1 cellular context compared by ENCODE assay signal in the genomic region with DNA sequence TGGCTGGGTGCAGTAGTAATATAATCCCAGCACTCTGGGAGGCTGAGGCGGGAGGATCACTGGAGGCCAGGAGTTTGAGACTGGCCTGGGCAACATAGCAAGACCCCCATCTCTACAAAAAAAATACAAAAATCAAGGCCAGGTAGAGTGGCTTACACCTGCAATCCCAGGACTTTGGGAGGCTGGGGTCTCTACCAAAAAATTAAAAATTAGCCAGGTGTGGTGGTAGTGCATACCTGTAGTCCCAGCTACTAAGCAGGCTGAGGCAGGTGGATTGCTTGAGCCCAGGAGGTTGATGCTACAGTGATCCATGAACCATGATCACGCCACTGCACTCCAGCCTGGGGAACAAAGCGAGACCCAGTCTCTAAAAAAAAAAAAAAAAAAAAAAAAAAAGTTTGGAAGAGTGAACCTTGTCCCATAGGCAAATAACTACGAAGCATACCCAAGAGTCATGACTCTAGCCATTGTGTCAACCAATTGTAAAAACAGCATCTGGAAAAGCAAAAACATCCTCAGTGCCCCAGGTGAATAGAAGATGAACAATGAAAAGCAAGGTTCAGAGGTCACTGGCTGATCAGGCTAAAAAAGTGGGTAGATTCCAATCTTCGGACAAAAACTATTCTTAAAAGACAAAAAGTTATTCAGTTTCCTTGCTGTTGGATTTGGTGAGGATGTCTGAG.
A peak's percentile ranks its signal among the peaks of the same experiment; 100 is the strongest.
TF ChIP-seq lines count a peak whose summit lies in the region.

No MANE protein-coding gene starts in this region.

TF ChIP-seq in HepG2, 621 proteins besides CTCF, POLR2A, EP300 and RAD21 (continued from another document and continues in another):
- TF ChIP-seq, protein P1, sequence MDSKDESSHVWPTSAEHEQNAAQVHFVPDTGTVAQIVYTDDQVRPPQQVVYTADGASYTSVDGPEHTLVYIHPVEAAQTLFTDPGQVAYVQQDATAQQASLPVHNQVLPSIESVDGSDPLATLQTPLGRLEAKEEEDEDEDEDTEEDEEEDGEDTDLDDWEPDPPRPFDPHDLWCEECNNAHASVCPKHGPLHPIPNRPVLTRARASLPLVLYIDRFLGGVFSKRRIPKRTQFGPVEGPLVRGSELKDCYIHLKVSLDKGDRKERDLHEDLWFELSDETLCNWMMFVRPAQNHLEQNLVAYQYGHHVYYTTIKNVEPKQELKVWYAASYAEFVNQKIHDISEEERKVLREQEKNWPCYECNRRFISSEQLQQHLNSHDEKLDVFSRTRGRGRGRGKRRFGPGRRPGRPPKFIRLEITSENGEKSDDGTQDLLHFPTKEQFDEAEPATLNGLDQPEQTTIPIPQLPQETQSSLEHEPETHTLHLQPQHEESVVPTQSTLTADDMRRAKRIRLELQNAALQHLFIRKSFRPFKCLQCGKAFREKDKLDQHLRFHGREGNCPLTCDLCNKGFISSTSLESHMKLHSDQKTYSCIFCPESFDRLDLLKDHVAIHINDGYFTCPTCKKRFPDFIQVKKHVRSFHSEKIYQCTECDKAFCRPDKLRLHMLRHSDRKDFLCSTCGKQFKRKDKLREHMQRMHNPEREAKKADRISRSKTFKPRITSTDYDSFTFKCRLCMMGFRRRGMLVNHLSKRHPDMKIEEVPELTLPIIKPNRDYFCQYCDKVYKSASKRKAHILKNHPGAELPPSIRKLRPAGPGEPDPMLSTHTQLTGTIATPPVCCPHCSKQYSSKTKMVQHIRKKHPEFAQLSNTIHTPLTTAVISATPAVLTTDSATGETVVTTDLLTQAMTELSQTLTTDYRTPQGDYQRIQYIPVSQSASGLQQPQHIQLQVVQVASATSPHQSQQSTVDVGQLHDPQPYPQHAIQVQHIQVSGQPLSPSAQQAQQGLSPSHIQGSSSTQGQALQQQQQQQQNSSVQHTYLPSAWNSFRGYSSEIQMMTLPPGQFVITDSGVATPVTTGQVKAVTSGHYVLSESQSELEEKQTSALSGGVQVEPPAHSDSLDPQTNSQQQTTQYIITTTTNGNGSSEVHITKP (CRISPR knock-in tag; IDR thresholded peaks at IDR 0.05; ENCODE audit: low read depth): peak; percentile 44; the same call in 1 of the 2 replicates
- no peak for TF ChIP-seq ZFP36L1 (CRISPR knock-in tag; IDR thresholded peaks at IDR 0.05)
- TF ChIP-seq DNMT1 (CRISPR knock-in tag; IDR thresholded peaks at IDR 0.05): no peak
- TF ChIP-seq, protein P2, sequence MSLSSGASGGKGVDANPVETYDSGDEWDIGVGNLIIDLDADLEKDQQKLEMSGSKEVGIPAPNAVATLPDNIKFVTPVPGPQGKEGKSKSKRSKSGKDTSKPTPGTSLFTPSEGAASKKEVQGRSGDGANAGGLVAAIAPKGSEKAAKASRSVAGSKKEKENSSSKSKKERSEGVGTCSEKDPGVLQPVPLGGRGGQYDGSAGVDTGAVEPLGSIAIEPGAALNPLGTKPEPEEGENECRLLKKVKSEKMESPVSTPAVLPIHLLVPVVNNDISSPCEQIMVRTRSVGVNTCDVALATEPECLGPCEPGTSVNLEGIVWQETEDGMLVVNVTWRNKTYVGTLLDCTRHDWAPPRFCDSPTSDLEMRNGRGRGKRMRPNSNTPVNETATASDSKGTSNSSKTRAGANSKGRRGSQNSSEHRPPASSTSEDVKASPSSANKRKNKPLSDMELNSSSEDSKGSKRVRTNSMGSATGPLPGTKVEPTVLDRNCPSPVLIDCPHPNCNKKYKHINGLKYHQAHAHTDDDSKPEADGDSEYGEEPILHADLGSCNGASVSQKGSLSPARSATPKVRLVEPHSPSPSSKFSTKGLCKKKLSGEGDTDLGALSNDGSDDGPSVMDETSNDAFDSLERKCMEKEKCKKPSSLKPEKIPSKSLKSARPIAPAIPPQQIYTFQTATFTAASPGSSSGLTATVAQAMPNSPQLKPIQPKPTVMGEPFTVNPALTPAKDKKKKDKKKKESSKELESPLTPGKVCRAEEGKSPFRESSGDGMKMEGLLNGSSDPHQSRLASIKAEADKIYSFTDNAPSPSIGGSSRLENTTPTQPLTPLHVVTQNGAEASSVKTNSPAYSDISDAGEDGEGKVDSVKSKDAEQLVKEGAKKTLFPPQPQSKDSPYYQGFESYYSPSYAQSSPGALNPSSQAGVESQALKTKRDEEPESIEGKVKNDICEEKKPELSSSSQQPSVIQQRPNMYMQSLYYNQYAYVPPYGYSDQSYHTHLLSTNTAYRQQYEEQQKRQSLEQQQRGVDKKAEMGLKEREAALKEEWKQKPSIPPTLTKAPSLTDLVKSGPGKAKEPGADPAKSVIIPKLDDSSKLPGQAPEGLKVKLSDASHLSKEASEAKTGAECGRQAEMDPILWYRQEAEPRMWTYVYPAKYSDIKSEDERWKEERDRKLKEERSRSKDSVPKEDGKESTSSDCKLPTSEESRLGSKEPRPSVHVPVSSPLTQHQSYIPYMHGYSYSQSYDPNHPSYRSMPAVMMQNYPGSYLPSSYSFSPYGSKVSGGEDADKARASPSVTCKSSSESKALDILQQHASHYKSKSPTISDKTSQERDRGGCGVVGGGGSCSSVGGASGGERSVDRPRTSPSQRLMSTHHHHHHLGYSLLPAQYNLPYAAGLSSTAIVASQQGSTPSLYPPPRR (CRISPR knock-in tag; IDR thresholded peaks at IDR 0.05; ENCODE audit: borderline replicate concordance): peak; percentile 49; the same call in 1 of the 2 replicates
- no peak; a peak in 1 of 4 replicates for TF ChIP-seq KLF16 (CRISPR knock-in tag; IDR thresholded peaks at IDR 0.05)
- TF ChIP-seq MXI1 (IDR thresholded peaks at IDR 0.05; ENCODE audit: borderline replicate concordance, low read depth, low read length): no peak; the same call in 2 of the 3 replicates
- TF ChIP-seq, protein P3, sequence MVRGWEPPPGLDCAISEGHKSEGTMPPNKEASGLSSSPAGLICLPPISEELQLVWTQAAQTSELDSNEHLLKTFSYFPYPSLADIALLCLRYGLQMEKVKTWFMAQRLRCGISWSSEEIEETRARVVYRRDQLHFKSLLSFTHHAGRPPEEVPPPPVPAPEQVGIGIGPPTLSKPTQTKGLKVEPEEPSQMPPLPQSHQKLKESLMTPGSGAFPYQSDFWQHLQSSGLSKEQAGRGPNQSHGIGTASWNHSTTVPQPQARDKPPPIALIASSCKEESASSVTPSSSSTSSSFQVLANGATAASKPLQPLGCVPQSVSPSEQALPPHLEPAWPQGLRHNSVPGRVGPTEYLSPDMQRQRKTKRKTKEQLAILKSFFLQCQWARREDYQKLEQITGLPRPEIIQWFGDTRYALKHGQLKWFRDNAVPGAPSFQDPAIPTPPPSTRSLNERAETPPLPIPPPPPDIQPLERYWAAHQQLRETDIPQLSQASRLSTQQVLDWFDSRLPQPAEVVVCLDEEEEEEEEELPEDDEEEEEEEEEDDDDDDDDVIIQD (CRISPR knock-in tag; IDR thresholded peaks at IDR 0.05; ENCODE audit: low read depth): peak; percentile 38; the same call in 1 of the 2 replicates
- peak; percentile 49; the same call in 1 of the 2 replicates for TF ChIP-seq TCF7 (IDR thresholded peaks at IDR 0.05; ENCODE audit: low read depth)
- no peak for TF ChIP-seq ZNF17 (CRISPR knock-in tag; IDR thresholded peaks at IDR 0.05)
- TF ChIP-seq, protein P4, sequence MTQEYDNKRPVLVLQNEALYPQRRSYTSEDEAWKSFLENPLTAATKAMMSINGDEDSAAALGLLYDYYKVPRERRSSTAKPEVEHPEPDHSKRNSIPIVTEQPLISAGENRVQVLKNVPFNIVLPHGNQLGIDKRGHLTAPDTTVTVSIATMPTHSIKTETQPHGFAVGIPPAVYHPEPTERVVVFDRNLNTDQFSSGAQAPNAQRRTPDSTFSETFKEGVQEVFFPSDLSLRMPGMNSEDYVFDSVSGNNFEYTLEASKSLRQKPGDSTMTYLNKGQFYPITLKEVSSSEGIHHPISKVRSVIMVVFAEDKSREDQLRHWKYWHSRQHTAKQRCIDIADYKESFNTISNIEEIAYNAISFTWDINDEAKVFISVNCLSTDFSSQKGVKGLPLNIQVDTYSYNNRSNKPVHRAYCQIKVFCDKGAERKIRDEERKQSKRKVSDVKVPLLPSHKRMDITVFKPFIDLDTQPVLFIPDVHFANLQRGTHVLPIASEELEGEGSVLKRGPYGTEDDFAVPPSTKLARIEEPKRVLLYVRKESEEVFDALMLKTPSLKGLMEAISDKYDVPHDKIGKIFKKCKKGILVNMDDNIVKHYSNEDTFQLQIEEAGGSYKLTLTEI (CRISPR knock-in tag; conservative IDR thresholded peaks at IDR 0.05): no peak
- TF ChIP-seq, protein P5, sequence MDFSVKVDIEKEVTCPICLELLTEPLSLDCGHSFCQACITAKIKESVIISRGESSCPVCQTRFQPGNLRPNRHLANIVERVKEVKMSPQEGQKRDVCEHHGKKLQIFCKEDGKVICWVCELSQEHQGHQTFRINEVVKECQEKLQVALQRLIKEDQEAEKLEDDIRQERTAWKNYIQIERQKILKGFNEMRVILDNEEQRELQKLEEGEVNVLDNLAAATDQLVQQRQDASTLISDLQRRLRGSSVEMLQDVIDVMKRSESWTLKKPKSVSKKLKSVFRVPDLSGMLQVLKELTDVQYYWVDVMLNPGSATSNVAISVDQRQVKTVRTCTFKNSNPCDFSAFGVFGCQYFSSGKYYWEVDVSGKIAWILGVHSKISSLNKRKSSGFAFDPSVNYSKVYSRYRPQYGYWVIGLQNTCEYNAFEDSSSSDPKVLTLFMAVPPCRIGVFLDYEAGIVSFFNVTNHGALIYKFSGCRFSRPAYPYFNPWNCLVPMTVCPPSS (IDR thresholded peaks at IDR 0.05): no peak
- TF ChIP-seq, protein P6, sequence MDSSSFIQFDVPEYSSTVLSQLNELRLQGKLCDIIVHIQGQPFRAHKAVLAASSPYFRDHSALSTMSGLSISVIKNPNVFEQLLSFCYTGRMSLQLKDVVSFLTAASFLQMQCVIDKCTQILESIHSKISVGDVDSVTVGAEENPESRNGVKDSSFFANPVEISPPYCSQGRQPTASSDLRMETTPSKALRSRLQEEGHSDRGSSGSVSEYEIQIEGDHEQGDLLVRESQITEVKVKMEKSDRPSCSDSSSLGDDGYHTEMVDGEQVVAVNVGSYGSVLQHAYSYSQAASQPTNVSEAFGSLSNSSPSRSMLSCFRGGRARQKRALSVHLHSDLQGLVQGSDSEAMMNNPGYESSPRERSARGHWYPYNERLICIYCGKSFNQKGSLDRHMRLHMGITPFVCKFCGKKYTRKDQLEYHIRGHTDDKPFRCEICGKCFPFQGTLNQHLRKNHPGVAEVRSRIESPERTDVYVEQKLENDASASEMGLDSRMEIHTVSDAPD (CRISPR knock-in tag; IDR thresholded peaks at IDR 0.05): no peak; the same call in 1 of the 2 replicates
- TF ChIP-seq PCBP1 (IDR thresholded peaks at IDR 0.05; ENCODE audit: borderline replicate concordance, low read depth, low read length): no peak
- TF ChIP-seq, protein P7, sequence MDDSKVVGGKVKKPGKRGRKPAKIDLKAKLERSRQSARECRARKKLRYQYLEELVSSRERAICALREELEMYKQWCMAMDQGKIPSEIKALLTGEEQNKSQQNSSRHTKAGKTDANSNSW (CRISPR knock-in tag; IDR thresholded peaks at IDR 0.05; ENCODE audit: borderline replicate concordance): no peak
- no peak for TF ChIP-seq ZBTB3 (CRISPR knock-in tag; IDR thresholded peaks at IDR 0.05; ENCODE audit: borderline replicate concordance, low read depth)
- TF ChIP-seq, protein P8, sequence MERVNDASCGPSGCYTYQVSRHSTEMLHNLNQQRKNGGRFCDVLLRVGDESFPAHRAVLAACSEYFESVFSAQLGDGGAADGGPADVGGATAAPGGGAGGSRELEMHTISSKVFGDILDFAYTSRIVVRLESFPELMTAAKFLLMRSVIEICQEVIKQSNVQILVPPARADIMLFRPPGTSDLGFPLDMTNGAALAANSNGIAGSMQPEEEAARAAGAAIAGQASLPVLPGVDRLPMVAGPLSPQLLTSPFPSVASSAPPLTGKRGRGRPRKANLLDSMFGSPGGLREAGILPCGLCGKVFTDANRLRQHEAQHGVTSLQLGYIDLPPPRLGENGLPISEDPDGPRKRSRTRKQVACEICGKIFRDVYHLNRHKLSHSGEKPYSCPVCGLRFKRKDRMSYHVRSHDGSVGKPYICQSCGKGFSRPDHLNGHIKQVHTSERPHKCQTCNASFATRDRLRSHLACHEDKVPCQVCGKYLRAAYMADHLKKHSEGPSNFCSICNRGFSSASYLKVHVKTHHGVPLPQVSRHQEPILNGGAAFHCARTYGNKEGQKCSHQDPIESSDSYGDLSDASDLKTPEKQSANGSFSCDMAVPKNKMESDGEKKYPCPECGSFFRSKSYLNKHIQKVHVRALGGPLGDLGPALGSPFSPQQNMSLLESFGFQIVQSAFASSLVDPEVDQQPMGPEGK (CRISPR knock-in tag; IDR thresholded peaks at IDR 0.05): no peak; the same call in 1 of the 2 replicates
- TF ChIP-seq, protein P9, sequence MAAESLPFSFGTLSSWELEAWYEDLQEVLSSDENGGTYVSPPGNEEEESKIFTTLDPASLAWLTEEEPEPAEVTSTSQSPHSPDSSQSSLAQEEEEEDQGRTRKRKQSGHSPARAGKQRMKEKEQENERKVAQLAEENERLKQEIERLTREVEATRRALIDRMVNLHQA (CRISPR knock-in tag; IDR thresholded peaks at IDR 0.05): no peak
- no peak for TF ChIP-seq ZNF619 (CRISPR knock-in tag; IDR thresholded peaks at IDR 0.05)
- no peak for TF ChIP-seq ZNF598 (CRISPR knock-in tag; IDR thresholded peaks at IDR 0.05; ENCODE audit: borderline replicate concordance)
- peak; percentile 97 for TF ChIP-seq ZNF205 (CRISPR knock-in tag; IDR thresholded peaks at IDR 0.05)
- no peak for TF ChIP-seq TBX3 (IDR thresholded peaks at IDR 0.05; ENCODE audit: borderline replicate concordance)
- no peak for TF ChIP-seq SP2 (CRISPR knock-in tag; IDR thresholded peaks at IDR 0.05)
- TF ChIP-seq ZNF772 (CRISPR knock-in tag; IDR thresholded peaks at IDR 0.05): no peak
- no peak for TF ChIP-seq RBM22 (optimal IDR thresholded peaks at IDR 0.05; ENCODE audit: low read length)
- no peak for TF ChIP-seq ZIK1 (CRISPR knock-in tag; IDR thresholded peaks at IDR 0.05; ENCODE audit: borderline replicate concordance, low read depth)
- no peak for TF ChIP-seq GPN1 (CRISPR knock-in tag; IDR thresholded peaks at IDR 0.05; ENCODE audit: borderline replicate concordance)
- TF ChIP-seq, protein P10, sequence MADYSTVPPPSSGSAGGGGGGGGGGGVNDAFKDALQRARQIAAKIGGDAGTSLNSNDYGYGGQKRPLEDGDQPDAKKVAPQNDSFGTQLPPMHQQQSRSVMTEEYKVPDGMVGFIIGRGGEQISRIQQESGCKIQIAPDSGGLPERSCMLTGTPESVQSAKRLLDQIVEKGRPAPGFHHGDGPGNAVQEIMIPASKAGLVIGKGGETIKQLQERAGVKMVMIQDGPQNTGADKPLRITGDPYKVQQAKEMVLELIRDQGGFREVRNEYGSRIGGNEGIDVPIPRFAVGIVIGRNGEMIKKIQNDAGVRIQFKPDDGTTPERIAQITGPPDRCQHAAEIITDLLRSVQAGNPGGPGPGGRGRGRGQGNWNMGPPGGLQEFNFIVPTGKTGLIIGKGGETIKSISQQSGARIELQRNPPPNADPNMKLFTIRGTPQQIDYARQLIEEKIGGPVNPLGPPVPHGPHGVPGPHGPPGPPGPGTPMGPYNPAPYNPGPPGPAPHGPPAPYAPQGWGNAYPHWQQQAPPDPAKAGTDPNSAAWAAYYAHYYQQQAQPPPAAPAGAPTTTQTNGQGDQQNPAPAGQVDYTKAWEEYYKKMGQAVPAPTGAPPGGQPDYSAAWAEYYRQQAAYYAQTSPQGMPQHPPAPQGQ (CRISPR knock-in tag; IDR thresholded peaks at IDR 0.05; ENCODE audit: borderline replicate concordance): no peak
- TF ChIP-seq ZNF652 (CRISPR knock-in tag; IDR thresholded peaks at IDR 0.05; ENCODE audit: borderline replicate concordance, low read depth): peak; percentile 22; the same call in 1 of the 2 replicates
- no peak for TF ChIP-seq ZNF782 (CRISPR knock-in tag; IDR thresholded peaks at IDR 0.05; ENCODE audit: borderline replicate concordance)
- no peak for TF ChIP-seq ONECUT2 (CRISPR knock-in tag; IDR thresholded peaks at IDR 0.05)
